ENCODE assay signal across 22 cellular contexts in genomic region chr16:23687034-23687808, GRCh38. TPM values are rescaled to one million over a fixed set of nuclear protein-coding genes. Genes with fewer than 3 reads are reported as not detected.
DNase-seq lines count a peak whose midpoint lies in the region; ATAC-seq and TF ChIP-seq lines count a peak whose summit lies in the region.
"Had no signal": no experiment of that assay in that cellular context is flagged by ENCODE, and none has a peak within 500 bp of the region (broad histone marks: within the 10 kb centered on the region; RNA-seq: fewer than 3 reads in every experiment).

No MANE protein-coding gene starts in this region.

- H3K4me3 ChIP-seq in CD4-positive, CD25-positive, alpha-beta regulatory T cell (ENCODE audit: low read depth, low read length): no peak overlapping the region
- no peak overlapping the region for H3K4me3 ChIP-seq in Panc1 (ENCODE audit: low read depth in 2 of 2, low read length in 2 of 2)
- H3K4me3 ChIP-seq: PC-9, SK-N-MC had no signal

- H3K27me3 ChIP-seq in CD4-positive, CD25-positive, alpha-beta regulatory T cell (ENCODE audit: control insufficient read depth, insufficient read depth, low read length): no peaks in the 10 kb centered on the region
- H3K27me3 ChIP-seq in Panc1 (ENCODE audit: control insufficient read depth, insufficient read depth, low read length): no peaks in the 10 kb centered on the region

- POLR2A ChIA-PET in Panc1 (lab: Charles Lee): no interaction called here

- DNase-seq in CD4-positive, CD25-positive, alpha-beta regulatory T cell: no peak
- no peak for DNase-seq in Panc1 (ENCODE audit: low read depth, low spot score)
- DNase-seq in neural crest cell (ENCODE audit: low read depth, low spot score): no peak
- DNase-seq: EL, GF-D8, HCEC 1CT, MV-4-11, NCI-H1105 treated with DMSO at 0.1 percent for 48 hours, NCI-H2029 treated with DMSO at 0.1 percent for 48 hours, NCI-H226, NCI-H510A treated with DMSO at 0.1 percent for 48 hours, NCI-H748 treated with DMSO at 0.1 percent for 48 hours, PC-9, SHP77 treated with DMSO at 0.1 percent for 48 hours, SW 1271 had no signal

- in situ Hi-C loops in Panc1 (cut with HindIII; ENCODE audit: low pct_unique_long_range_greater_than_20kb, low sequenced_read_pairs): no loop called here

- H3K27ac Mint-ChIP-seq in CD4-positive, CD25-positive, alpha-beta regulatory T cell: peak overlapping the region in 2 of 3 donors; percentile 60 to 71
- H3K27ac Mint-ChIP-seq in neural crest cell (ENCODE audit: unreplicated experiment): peak overlapping the region; percentile 13

- peaks cover 36% of the 10 kb centered on the region for H3K36me3 Mint-ChIP-seq in CD4-positive, CD25-positive, alpha-beta regulatory T cell
- peaks cover 20% of the 10 kb centered on the region for H3K36me3 Mint-ChIP-seq in neural crest cell (ENCODE audit: low read depth)

- peaks cover 47% of the 10 kb centered on the region for H3K36me3 ChIP-seq in CD4-positive, CD25-positive, alpha-beta regulatory T cell (ENCODE audit: control insufficient read depth, insufficient read depth, low read length)
- H3K36me3 ChIP-seq in Panc1 (ENCODE audit: control insufficient read depth, insufficient read depth, low read length): peaks cover 15% of the 10 kb centered on the region

- H3K27ac ChIP-seq in CD4-positive, CD25-positive, alpha-beta regulatory T cell (ENCODE audit: insufficient read depth, low read length, poor library complexity, severe bottlenecking): no peak overlapping the region
- H3K27ac ChIP-seq in Panc1 (ENCODE audit: low read length): no peak overlapping the region
- H3K27ac ChIP-seq: KMS-11, PC-9, RWPE1 had no signal

- TSS peak; percentile 49 for BruUV-seq in Panc1 (replicated peaks; lab: Mats Ljungman, UMichigan)

- TF ChIP-seq CTCF in Panc1 (IDR thresholded peaks at IDR 0.05) (no peak), neural crest cell (conservative IDR thresholded peaks at IDR 0.05) (no peak)

- intact Hi-C loops in Panc1 (cut with micrococcal nuclease; ENCODE audit: unreplicated experiment): no loop called here

- H3K27me3 Mint-ChIP-seq in CD4-positive, CD25-positive, alpha-beta regulatory T cell: no peaks in the 10 kb centered on the region
- no peaks in the 10 kb centered on the region for H3K27me3 Mint-ChIP-seq in neural crest cell (ENCODE audit: low read depth)

- H3K9me3 ChIP-seq in CD4-positive, CD25-positive, alpha-beta regulatory T cell (ENCODE audit: control insufficient read depth in 2 of 2, low read length in 2 of 2): no peaks in the 10 kb centered on the region
- H3K9me3 ChIP-seq in Panc1 (ENCODE audit: control insufficient read depth, insufficient read depth, low read depth, low read length): no peaks in the 10 kb centered on the region

- H3K4me1 ChIP-seq in CD4-positive, CD25-positive, alpha-beta regulatory T cell (ENCODE audit: control insufficient read depth, insufficient read depth, low read length, poor library complexity, severe bottlenecking): no peaks in the 10 kb centered on the region
- no peaks in the 10 kb centered on the region for H3K4me1 ChIP-seq in Panc1 (ENCODE audit: control insufficient read depth, insufficient read depth, low read length)

- H3K9me3 Mint-ChIP-seq in CD4-positive, CD25-positive, alpha-beta regulatory T cell: no peaks in the 10 kb centered on the region
- H3K9me3 Mint-ChIP-seq in neural crest cell: no peaks in the 10 kb centered on the region
- H3K9me3 Mint-ChIP-seq: CD14-positive monocyte had no signal

- no peak for ATAC-seq in CD4-positive, CD25-positive, alpha-beta regulatory T cell (ENCODE audit: low read depth in 2 of 2)
- ATAC-seq in Panc1 (no peak), HG03025 (IDR thresholded peaks at IDR 0.05; ENCODE audit: low FRiP score, unreplicated experiment) (no peak), GM19455 (IDR thresholded peaks at IDR 0.05; ENCODE audit: unreplicated experiment) (no peak)

- CTCF ChIA-PET in Panc1 (lab: Charles Lee): no interaction called here

- peaks cover 0 to 1% (median 0%) of the 10 kb centered on the region in 4 donors for H3K4me1 Mint-ChIP-seq in CD4-positive, CD25-positive, alpha-beta regulatory T cell
- H3K4me1 Mint-ChIP-seq in neural crest cell: no peaks in the 10 kb centered on the region

- no peak overlapping the region for H3K4me3 Mint-ChIP-seq in CD4-positive, CD25-positive, alpha-beta regulatory T cell
- peak overlapping the region; percentile 42 for H3K4me3 Mint-ChIP-seq in neural crest cell
- H3K4me3 Mint-ChIP-seq: CD14-positive monocyte had no signal

RNA-seq across cellular contexts. Expression of gene PLK1, which starts 8.5 kb away (rescaled TPM):
- total RNA-seq in CD4-positive, CD25-positive, alpha-beta regulatory T cell: 1.6 TPM
- polyA plus RNA-seq in CD4-positive, CD25-positive, alpha-beta regulatory T cell: 1 to 10 TPM; 1.4 to 4.2 (median 2.8) TPM
- total RNA-seq in Panc1 (2021; ENCODE audit: unreplicated experiment) (94.8 TPM), neural crest cell (108 and 119 TPM in 2 replicates)
- polyA plus RNA-seq in Panc1 (2012; ENCODE audit: insufficient read length): 70.1 TPM
- polyA plus RNA-seq: CD14-positive monocyte had no signal

RNA-seq across cellular contexts. Expression of gene ERN2, which starts 25.8 kb away (rescaled TPM):
- not detected for total RNA-seq in CD4-positive, CD25-positive, alpha-beta regulatory T cell
- polyA plus RNA-seq in CD4-positive, CD25-positive, alpha-beta regulatory T cell: not detected
- not detected for total RNA-seq in Panc1 (2021; ENCODE audit: unreplicated experiment)
- polyA plus RNA-seq in Panc1 (2012; ENCODE audit: insufficient read length): not detected
- 0.59 TPM in 1 of 2 replicates, not detected in the other for total RNA-seq in neural crest cell
- total RNA-seq: HT1080 had no signal
- polyA plus RNA-seq: CD14-positive monocyte had no signal

RNA-seq across cellular contexts. Expression of gene DCTN5, which starts 46.0 kb away (rescaled TPM):
- 63.4 TPM for total RNA-seq in CD4-positive, CD25-positive, alpha-beta regulatory T cell
- polyA plus RNA-seq in CD4-positive, CD25-positive, alpha-beta regulatory T cell: 10 to 100 TPM; 59.7 to 91.8 (median 73.7) TPM
- total RNA-seq in Panc1 (2021; ENCODE audit: unreplicated experiment) (72.9 TPM), neural crest cell (95.7 and 96.7 TPM in 2 replicates)
- polyA plus RNA-seq in Panc1 (2012; ENCODE audit: insufficient read length): 55.7 TPM

RNA-seq across cellular contexts. Expression of gene PALB2, which starts 46.1 kb away (rescaled TPM):
- total RNA-seq in CD4-positive, CD25-positive, alpha-beta regulatory T cell: 8.1 TPM
- polyA plus RNA-seq in CD4-positive, CD25-positive, alpha-beta regulatory T cell: 1 to 10 TPM; 4.5 to 6.7 (median 5.8) TPM
- total RNA-seq in Panc1 (2021; ENCODE audit: unreplicated experiment): 21.7 TPM
- 7.0 TPM for polyA plus RNA-seq in Panc1 (2012; ENCODE audit: insufficient read length)
- 25.6 and 26.6 TPM in 2 replicates for total RNA-seq in neural crest cell

Comparison
In these comparisons a context has a peak if more than half of its experiments do, and no peak if none do; other contexts are left out.
1. RNA of gene PLK1, which starts 8.5 kb away (total RNA-seq): 108 to 119 TPM in neural crest cell and 94.8 TPM in Panc1 (single experiment); 1.6 TPM in CD4-positive, CD25-positive, alpha-beta regulatory T cell (single experiment); every median in the first group is over 10 times any median in the second.